9 cellular contexts compared by ENCODE assay signal in the genomic region with DNA sequence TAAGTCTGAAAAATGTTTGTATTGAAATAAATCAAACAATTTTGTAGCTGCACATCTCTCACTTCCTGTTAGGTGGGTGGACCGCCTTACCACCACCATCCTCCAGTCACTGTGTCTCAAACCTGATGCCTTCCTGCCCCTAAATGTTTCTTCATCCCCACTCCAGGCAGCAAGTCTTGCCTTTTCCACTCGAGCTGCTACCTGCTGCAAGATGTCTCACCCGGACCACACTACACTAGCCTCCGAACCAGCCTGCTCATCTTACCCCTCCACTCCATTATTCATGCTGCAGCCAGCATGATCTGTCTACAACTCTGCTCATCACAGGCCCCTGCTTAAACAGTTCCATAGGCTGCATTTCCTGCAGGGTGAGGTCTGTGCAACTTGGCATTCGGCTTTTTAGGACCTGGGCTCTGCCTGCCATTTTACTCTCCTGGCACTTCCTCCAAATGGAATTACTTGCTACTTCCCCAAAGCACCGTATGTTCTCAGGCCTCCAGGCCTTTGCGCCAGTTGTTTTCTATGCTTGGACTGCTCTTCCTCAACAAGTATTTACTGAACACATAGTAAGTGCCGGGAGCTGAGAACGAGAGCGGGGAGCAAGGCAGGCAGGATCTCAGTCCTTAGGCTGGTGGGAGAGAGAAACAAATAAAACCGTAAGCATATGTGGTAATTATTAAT. TPM values are rescaled to one million over a fixed set of nuclear protein-coding genes. Genes with fewer than 3 reads are reported as not detected.
DNase-seq lines count a peak whose midpoint lies in the region; TF ChIP-seq lines count a peak whose summit lies in the region.
"Had no signal": no experiment of that assay in that cellular context is flagged by ENCODE, and none has a peak within 500 bp of the region (broad histone marks: within the 10 kb centered on the region; RNA-seq: fewer than 3 reads in every experiment).

No MANE protein-coding gene starts in this region.

- no peaks in the 10 kb centered on the region for H3K27me3 ChIP-seq in A673 (replicated peaks; ENCODE audit: insufficient read depth, low read depth, low read length, poor library complexity)
- no peaks in the 10 kb centered on the region for H3K27me3 ChIP-seq in HUES64 (ENCODE audit: insufficient read depth, low read length)
- H3K27me3 ChIP-seq in breast epithelium: no peaks in the 10 kb centered on the region
- H3K27me3 ChIP-seq in muscle layer of colon (ENCODE audit: control insufficient read depth in 1 of 2, insufficient read depth in 2 of 2, low read length in 2 of 2): no peaks in the 10 kb centered on the region

- BruUV-seq in A673 (replicated peaks; lab: Mats Ljungman, UMichigan): TSS peak; percentile 63

- H3K9me3 ChIP-seq in A673 (ENCODE audit: low read depth, low read length, poor library complexity, severe bottlenecking) (no peaks in the 10 kb centered on the region), HUES64 (ENCODE audit: insufficient read depth, low read depth, low read length) (no peaks in the 10 kb centered on the region), breast epithelium (no peaks in the 10 kb centered on the region), muscle layer of colon (ENCODE audit: low read length) (no peaks in the 10 kb centered on the region)

- TF ChIP-seq CTCF in A673 (conservative IDR thresholded peaks at IDR 0.05; ENCODE audit: low read depth, low read length) (no peak), breast epithelium (IDR thresholded peaks at IDR 0.05) (no peak)

- TF ChIP-seq POLR2A in breast epithelium (IDR thresholded peaks at IDR 0.05): no peak

- 93% methylated on average over 11 of the region's 11 CpGs for WGBS in HUES64

- H3K9ac ChIP-seq in HUES64 (ENCODE audit: low read depth, low read length) (peak overlapping the region; percentile 75; the same call in 1 of the 2 replicates), muscle layer of colon (ENCODE audit: low read length) (peak overlapping the region; percentile 49)

- CTCF ChIA-PET in A673 (lab: Charles Lee): no interaction called here

- no peak for DNase-seq in A673 (ENCODE audit: low spot score)
- DNase-seq in breast epithelium (ENCODE audit: low spot score in 2 of 2): no peak
- no peak for DNase-seq in GM19240 (ENCODE audit: insufficient read length, low spot score)
- DNase-seq in iPS-NIHi11 (ENCODE audit: low spot score): no peak
- DNase-seq in amniotic stem cell (lab: John Stamatoyannopoulos, UW): no peak
- no peak for DNase-seq in GM03348 (ENCODE audit: low spot score)
- DNase-seq: DND-41 had no signal

- H3K36me3 ChIP-seq in A673 (ENCODE audit: insufficient read depth, low read length, poor library complexity, severe bottlenecking) (peaks cover 27% of the 10 kb centered on the region), HUES64 (ENCODE audit: insufficient read depth, low read length) (peaks cover 33% of the 10 kb centered on the region), breast epithelium (no peaks in the 10 kb centered on the region), muscle layer of colon (ENCODE audit: insufficient read depth, low read length) (peaks cover 21% of the 10 kb centered on the region)

- H3K4me3 ChIP-seq in A673 (ENCODE audit: low read depth, low read length, poor library complexity, severe bottlenecking) (peak overlapping the region; percentile 54), HUES64 (ENCODE audit: low read length) (peak overlapping the region; percentile 51), breast epithelium (peak overlapping the region in 2 of 3 donors; percentile 64 to 74), muscle layer of colon (ENCODE audit: low read depth in 1 of 2, low read length in 2 of 2) (peak overlapping the region; percentile 9 to 57)

- H3K27ac ChIP-seq in A673 (ENCODE audit: low read depth, low read length, poor library complexity, severe bottlenecking): peak overlapping the region; percentile 99
- H3K27ac ChIP-seq in HUES64 (ENCODE audit: low read depth, low read length): peak overlapping the region; percentile 25; the same call in 1 of the 2 replicates
- H3K27ac ChIP-seq in breast epithelium: peak overlapping the region; percentile 63 to 85
- H3K27ac ChIP-seq in muscle layer of colon (ENCODE audit: low read depth, low read length): peak overlapping the region; percentile 89

- H3K4me1 ChIP-seq in A673 (ENCODE audit: insufficient read depth, low read length, poor library complexity, severe bottlenecking): peaks cover 46% of the 10 kb centered on the region
- peaks cover 19% of the 10 kb centered on the region for H3K4me1 ChIP-seq in HUES64 (ENCODE audit: insufficient read depth, low read length)
- peaks cover 9 to 21% of the 10 kb centered on the region in 2 donors for H3K4me1 ChIP-seq in breast epithelium
- H3K4me1 ChIP-seq in muscle layer of colon (ENCODE audit: insufficient read depth, low read length): peaks cover 39% of the 10 kb centered on the region

- POLR2A ChIA-PET in A673 (lab: Charles Lee; ENCODE audit: low non-redundant PET): no interaction called here

- intact Hi-C loops in A673 (cut with micrococcal nuclease; ENCODE audit: unreplicated experiment) (no loop called here), breast epithelium (cut with DNase I; ENCODE audit: low total_unique reads) (no loop called here)

RNA-seq across cellular contexts. Expression of a gene that starts 5.2 kb away (rescaled TPM):
- total RNA-seq in A673 (2021): 184 and 194 TPM in 2 replicates
- polyA plus RNA-seq in HUES64 (2013, experiment 1 of 2): 123 TPM
- polyA plus RNA-seq in HUES64 (2013, experiment 2 of 2): 106 TPM
- 10 to 100 TPM; 51.8 to 61.8 (median 54.4) TPM for total RNA-seq in breast epithelium

RNA-seq across cellular contexts. Expression of a gene that starts 10.3 kb away (rescaled TPM):
- total RNA-seq in A673 (2021): 89.5 and 106 TPM in 2 replicates
- 19.7 TPM for polyA plus RNA-seq in HUES64 (2013, experiment 1 of 2)
- polyA plus RNA-seq in HUES64 (2013, experiment 2 of 2): 20.8 TPM
- 10 to 100 TPM; 11.8 to 22.6 (median 21.4) TPM for total RNA-seq in breast epithelium

RNA-seq across cellular contexts. Expression of a gene that starts 17.5 kb away (rescaled TPM):
- total RNA-seq in A673 (2021): 109 and 113 TPM in 2 replicates
- polyA plus RNA-seq in HUES64 (2013, experiment 1 of 2): 64.1 TPM
- polyA plus RNA-seq in HUES64 (2013, experiment 2 of 2): 66.8 TPM
- total RNA-seq in breast epithelium: 10 to 100 TPM; 22.6 to 29.2 (median 25.6) TPM

RNA-seq across cellular contexts. Expression of a gene that starts 48.2 kb away (rescaled TPM):
- 15.6 and 23.9 TPM in 2 replicates for total RNA-seq in A673 (2021)
- 11.1 TPM for polyA plus RNA-seq in HUES64 (2013, experiment 1 of 2)
- polyA plus RNA-seq in HUES64 (2013, experiment 2 of 2): 12.6 TPM
- 10 to 100 TPM; 21.3 to 34.1 (median 25.6) TPM for total RNA-seq in breast epithelium

RNA-seq across cellular contexts. Expression of a gene that starts 51.6 kb away (rescaled TPM):
- total RNA-seq in A673 (2021) (83.3 and 92.9 TPM in 2 replicates), breast epithelium (under 1 TPM in 1 of 3 donors, not detected in 2; 0.29 TPM)
- polyA plus RNA-seq in HUES64 (2013, experiment 1 of 2): 7.4 TPM
- 9.1 TPM for polyA plus RNA-seq in HUES64 (2013, experiment 2 of 2)

Comparison
In these comparisons a context has a peak if more than half of its experiments do, and no peak if none do; other contexts are left out.
1. H3K27ac ChIP-seq: peak in every context shown above with its lines; median percentile 99 in A673; 89 in muscle layer of colon; 74 in breast epithelium; 25 in HUES64.